In the genomic region with DNA sequence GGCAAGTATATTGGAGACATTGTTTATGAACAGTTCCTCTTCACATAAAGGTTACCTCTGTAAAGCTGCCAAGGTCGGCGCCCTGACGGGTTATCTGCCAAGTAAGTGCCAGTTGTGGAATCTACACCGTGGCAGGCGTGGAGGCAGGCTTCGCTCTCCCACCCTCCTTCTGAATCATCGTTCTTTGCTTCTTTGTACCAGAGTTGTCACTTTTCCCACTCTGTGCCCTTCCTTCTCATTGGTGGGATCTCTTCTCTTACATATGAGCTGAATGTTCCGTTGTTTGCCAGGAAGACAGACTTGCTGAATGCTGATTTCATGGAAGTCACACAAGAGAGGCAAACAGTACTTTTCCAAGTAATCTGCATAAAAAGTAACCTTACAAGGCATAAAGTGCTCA, we compare ENCODE assay signal across 18 cellular contexts. TPM values are rescaled to one million over a fixed set of nuclear protein-coding genes. Genes with fewer than 3 reads are reported as not detected.
DNase-seq lines count a peak whose midpoint lies in the region; ATAC-seq and FAIRE-seq lines count a peak whose summit lies in the region.
"Had no signal": no experiment of that assay in that cellular context is flagged by ENCODE, and none has a peak within 500 bp of the region (broad histone marks: within the 10 kb centered on the region; RNA-seq: fewer than 3 reads in every experiment).

No MANE protein-coding gene starts in this region.

- H3K36me3 ChIP-seq in small intestine (ENCODE audit: control insufficient read depth in 2 of 2, insufficient read depth in 2 of 2, low read length in 2 of 2) = no peaks in the 10 kb centered on the region
- H3K36me3 ChIP-seq: breast epithelium had no signal

- H3K4me3 ChIP-seq in small intestine (ENCODE audit: low read depth in 1 of 2, low read length in 2 of 2) = no peak overlapping the region
- H3K4me3 ChIP-seq: breast epithelium had no signal

- no peak for FAIRE-seq in small intestine (lab: Jason Lieb, UNC)

- no peaks in the 10 kb centered on the region for H3K27me3 ChIP-seq in small intestine (ENCODE audit: control insufficient read depth in 2 of 2, insufficient read depth in 2 of 2, low read length in 2 of 2)
- H3K27me3 ChIP-seq: breast epithelium had no signal

- DNase-seq in NCI-H1417 (lab: John Stamatoyannopoulos, UW) = peak in 2 of 3 experiments; percentile 90 to 96
- peak; percentile 73 for DNase-seq in NCI-H748 treated with DMSO at 0.1 percent for 48 hours (lab: John Stamatoyannopoulos, UW)
- DNase-seq in small intestine = peak; percentile 13
- no peak for DNase-seq in iPS-NIHi11 (ENCODE audit: low spot score)
- DNase-seq in central memory CD4-positive, alpha-beta T cell = no peak
- DNase-seq: activated naive CD4-positive, alpha-beta T cell treated with anti-CD3 and anti-CD28 coated beads for 36 hours; DMS79; effector memory CD8-positive, alpha-beta T cell; foreskin fibroblast; naive B cell; NCI-H187 treated with DMSO at 0.1 percent for 48 hours; retina had no signal

- 50 to 70% (median 63%) methylated on average over 8 of the region's 8 CpGs for WGBS in small intestine, 3 donors

- no peak overlapping the region for H3K27ac ChIP-seq in small intestine (ENCODE audit: low read depth in 1 of 2, low read length in 1 of 2)
- H3K27ac ChIP-seq: KMS-11 had no signal

- no peaks in the 10 kb centered on the region for H3K9me3 ChIP-seq in small intestine (ENCODE audit: control insufficient read depth, low read depth)
- H3K9me3 ChIP-seq: breast epithelium had no signal

- peaks cover 0 to 1% of the 10 kb centered on the region in 2 donors for H3K4me1 ChIP-seq in small intestine (ENCODE audit: control insufficient read depth in 2 of 2, insufficient read depth in 1 of 2, low read depth in 1 of 2, low read length in 1 of 2)
- H3K4me1 ChIP-seq: breast epithelium had no signal

- ATAC-seq in esophagus mucosa = peak; percentile 48
- no peak for ATAC-seq in GM21723 (IDR thresholded peaks at IDR 0.05; ENCODE audit: unreplicated experiment)
- ATAC-seq: activated CD4-positive, CD25-positive, alpha-beta regulatory T cell treated with anti-CD3 and anti-CD28 coated beads, Interleukin-2, amount 50 U/mL, for 24 hours; effector memory CD8-positive, alpha-beta T cell had no signal

RNA-seq across cellular contexts. Expression of gene PTPRZ1, which starts 40.6 kb away (rescaled TPM):
- total RNA-seq in esophagus mucosa = 56.2 TPM
- 1 to 10 TPM in 1 of 3 donors, under 1 TPM in 1, not detected in 1; 0.81 to 1.4 TPM for polyA plus RNA-seq in small intestine
- total RNA-seq: activated naive CD4-positive, alpha-beta T cell treated with anti-CD3 and anti-CD28 coated beads for 36 hours had no signal
- polyA plus RNA-seq: BJ had no signal

Comparison
In these comparisons a context has a peak if more than half of its experiments do, and no peak if none do; other contexts are left out.
1. DNase-seq: peak in NCI-H1417 (2 of 3), NCI-H748 treated with DMSO at 0.1 percent for 48 hours (single experiment) and small intestine (single experiment); none in iPS-NIHi11 (single experiment) and central memory CD4-positive, alpha-beta T cell (single experiment).